Comparison of ENCODE assay signal across 38 cellular contexts in the genomic region with DNA sequence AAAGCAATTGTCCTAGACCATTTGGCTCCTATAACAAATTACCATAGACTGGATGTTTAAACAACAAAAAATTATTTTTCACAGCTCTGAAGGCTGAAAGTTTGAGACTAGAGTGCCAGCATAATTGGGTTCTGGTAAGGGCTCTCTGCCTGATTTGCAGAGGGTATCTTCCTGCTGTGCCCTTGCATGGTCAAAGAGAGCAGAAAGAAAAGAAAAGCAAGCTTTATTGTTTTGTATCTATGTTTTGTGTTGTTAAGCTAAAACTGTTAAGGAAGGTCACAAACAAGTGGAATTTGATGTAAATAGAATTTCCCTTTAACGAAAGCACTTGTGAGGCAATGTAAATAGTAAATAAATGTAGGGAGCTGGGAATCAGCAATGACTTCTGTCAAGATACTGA.
"Had no signal": no experiment of that assay in that cellular context is flagged by ENCODE, and none has a peak within 500 bp of the region (broad histone marks: within the 10 kb centered on the region; RNA-seq: fewer than 3 reads in every experiment).

No MANE protein-coding gene starts in this region.

- H3K27me3 Mint-ChIP-seq: activated CD4-positive, alpha-beta memory T cell treated with anti-CD3 and anti-CD28 coated beads, Interleukin-2, amount 10 ng/mL, durations not matched to agents 7 days and 5 days; activated CD4-positive, alpha-beta T cell treated with anti-CD3 and anti-CD28 coated beads for 36 hours; activated CD4-positive, alpha-beta T cell treated with anti-CD3 and anti-CD28 coated beads, Interleukin-2, amount 10 ng/mL, durations not matched to agents 7 days and 5 days; activated CD8-positive, alpha-beta memory T cell treated with anti-CD3 and anti-CD28 coated beads, Interleukin-2, amount 10 ng/mL, durations not matched to agents 7 days and 5 days; activated naive CD8-positive, alpha-beta T cell treated with anti-CD3 and anti-CD28 coated beads for 36 hours; activated T-cell treated with anti-CD3 and anti-CD28 coated beads, Interleukin-2, amount 50 U/mL, for 24 hours; activated T-helper 17 cell treated with anti-CD3 and anti-CD28 coated beads, Interleukin-2, amount 50 U/mL, for 72 hours; brain; central memory CD8-positive, alpha-beta T cell; T-cell had no signal

- H3K4me1 Mint-ChIP-seq: activated CD4-positive, alpha-beta memory T cell treated with anti-CD3 and anti-CD28 coated beads, Interleukin-2, amount 10 ng/mL, durations not matched to agents 7 days and 5 days; activated CD4-positive, alpha-beta T cell treated with anti-CD3 and anti-CD28 coated beads for 36 hours; activated CD4-positive, alpha-beta T cell treated with anti-CD3 and anti-CD28 coated beads, Interleukin-2, amount 10 ng/mL, durations not matched to agents 7 days and 5 days; activated CD8-positive, alpha-beta memory T cell treated with anti-CD3 and anti-CD28 coated beads, Interleukin-2, amount 10 ng/mL, durations not matched to agents 7 days and 5 days; activated naive CD8-positive, alpha-beta T cell treated with anti-CD3 and anti-CD28 coated beads for 36 hours; activated T-helper 17 cell treated with anti-CD3 and anti-CD28 coated beads, Interleukin-2, amount 50 U/mL, for 72 hours; brain; central memory CD8-positive, alpha-beta T cell; T-cell had no signal

- H3K27ac Mint-ChIP-seq: activated CD4-positive, alpha-beta memory T cell treated with anti-CD3 and anti-CD28 coated beads, Interleukin-2, amount 10 ng/mL, durations not matched to agents 7 days and 5 days; activated CD4-positive, alpha-beta T cell treated with anti-CD3 and anti-CD28 coated beads for 36 hours; activated CD4-positive, alpha-beta T cell treated with anti-CD3 and anti-CD28 coated beads, Interleukin-2, amount 10 ng/mL, durations not matched to agents 7 days and 5 days; activated CD8-positive, alpha-beta memory T cell treated with anti-CD3 and anti-CD28 coated beads, Interleukin-2, amount 10 ng/mL, durations not matched to agents 7 days and 5 days; activated CD8-positive, alpha-beta T cell treated with anti-CD3 and anti-CD28 coated beads, Interleukin-2, amount 10 ng/mL, durations not matched to agents 7 days and 5 days; activated naive CD4-positive, alpha-beta T cell treated with anti-CD3 and anti-CD28 coated beads for 36 hours; activated naive CD4-positive, alpha-beta T cell treated with anti-CD3 and anti-CD28 coated beads, Interleukin-2, amount 50 U/mL, for 72 hours; activated naive CD8-positive, alpha-beta T cell treated with anti-CD3 and anti-CD28 coated beads for 36 hours; activated T-cell treated with anti-CD3 and anti-CD28 coated beads, Interleukin-2, amount 50 U/mL, for 24 hours; activated T-helper 17 cell treated with anti-CD3 and anti-CD28 coated beads, Interleukin-2, amount 50 U/mL, for 72 hours; brain; T-cell; T-helper 2 cell treated with Interferon-gamma antibody and Interleukin-4, amounts not matched to agents 5 μg/mL and 100 μg/mL, for 36 hours had no signal

- H3K9me3 ChIP-seq: adrenal gland had no signal

- H3K36me3 ChIP-seq: adrenal gland, cardiac muscle cell had no signal

- FAIRE-seq: astrocyte, bronchial epithelial cell, TTC549 had no signal

- H3K4me3 Mint-ChIP-seq: activated CD4-positive, alpha-beta memory T cell treated with anti-CD3 and anti-CD28 coated beads, Interleukin-2, amount 10 ng/mL, durations not matched to agents 7 days and 5 days; activated CD4-positive, alpha-beta T cell treated with anti-CD3 and anti-CD28 coated beads for 36 hours; activated CD4-positive, alpha-beta T cell treated with anti-CD3 and anti-CD28 coated beads, Interleukin-2, amount 10 ng/mL, durations not matched to agents 7 days and 5 days; activated CD8-positive, alpha-beta memory T cell treated with anti-CD3 and anti-CD28 coated beads, Interleukin-2, amount 10 ng/mL, durations not matched to agents 7 days and 5 days; activated CD8-positive, alpha-beta T cell treated with anti-CD3 and anti-CD28 coated beads, Interleukin-2, amount 10 ng/mL, durations not matched to agents 7 days and 5 days; activated naive CD4-positive, alpha-beta T cell treated with anti-CD3 and anti-CD28 coated beads for 36 hours; activated naive CD8-positive, alpha-beta T cell treated with anti-CD3 and anti-CD28 coated beads for 36 hours; activated T-cell treated with anti-CD3 and anti-CD28 coated beads, Interleukin-2, amount 50 U/mL, for 24 hours; activated T-helper 17 cell treated with anti-CD3 and anti-CD28 coated beads, Interleukin-2, amount 50 U/mL, for 72 hours; brain; central memory CD8-positive, alpha-beta T cell; T-cell; T-helper 2 cell treated with Interferon-gamma antibody and Interleukin-4, amounts not matched to agents 5 μg/mL and 100 μg/mL, for 36 hours had no signal

- H3K4me3 ChIP-seq: adrenal gland, cardiac muscle cell had no signal

- H3K4me1 ChIP-seq: adrenal gland had no signal

- H3K27me3 ChIP-seq: adrenal gland, cardiac muscle cell had no signal

- ATAC-seq: activated CD4-positive, alpha-beta T cell treated with anti-CD3 and anti-CD28 coated beads for 36 hours; activated CD4-positive, CD25-positive, alpha-beta regulatory T cell treated with anti-CD3 and anti-CD28 coated beads, Interleukin-2, amount 50 U/mL, for 24 hours; activated CD8-positive, alpha-beta memory T cell treated with anti-CD3 and anti-CD28 coated beads, Interleukin-2, amount 10 ng/mL, durations not matched to agents 7 days and 5 days; activated CD8-positive, alpha-beta T cell treated with anti-CD3 and anti-CD28 coated beads, Interleukin-2, amount 10 ng/mL, durations not matched to agents 7 days and 5 days; activated naive CD4-positive, alpha-beta T cell treated with anti-CD3 and anti-CD28 coated beads, Interleukin-2, amount 50 U/mL, for 72 hours; activated T-helper 17 cell treated with anti-CD3 and anti-CD28 coated beads, Interleukin-2, amount 50 U/mL, for 72 hours; T-cell had no signal

- H3K27ac ChIP-seq: adrenal gland, cardiac muscle cell, VCaP had no signal

- DNase-seq: activated CD4-positive, alpha-beta memory T cell treated with anti-CD3 and anti-CD28 coated beads, Interleukin-2, amount 10 ng/mL, durations not matched to agents 7 days and 5 days; activated CD4-positive, alpha-beta T cell treated with anti-CD3 and anti-CD28 coated beads for 1 hour; activated CD4-positive, alpha-beta T cell treated with anti-CD3 and anti-CD28 coated beads for 36 hours; activated CD4-positive, alpha-beta T cell treated with anti-CD3 and anti-CD28 coated beads for 48 hours; activated CD4-positive, alpha-beta T cell treated with anti-CD3 and anti-CD28 coated beads, Interleukin-2, amount 10 ng/mL, durations not matched to agents 7 days and 5 days; activated CD4-positive, alpha-beta T cell treated with anti-CD3 and anti-CD28 coated beads, Interleukin-2, amount 50 U/mL, for 48 hours; activated CD4-positive, CD25-positive, alpha-beta regulatory T cell; activated CD8-positive, alpha-beta memory T cell treated with anti-CD3 and anti-CD28 coated beads for 24 hours; activated CD8-positive, alpha-beta memory T cell treated with anti-CD3 and anti-CD28 coated beads, Interleukin-2, amount 10 ng/mL, durations not matched to agents 7 days and 5 days; activated CD8-positive, alpha-beta memory T cell treated with anti-CD3 and anti-CD28 coated beads, Interleukin-2, amount 50 U/mL, for 48 hours; activated CD8-positive, alpha-beta T cell treated with anti-CD3 and anti-CD28 coated beads, Interleukin-2, amount 10 ng/mL, durations not matched to agents 7 days and 5 days; activated effector memory CD4-positive, alpha-beta T cell treated with anti-CD3 and anti-CD28 coated beads, Interleukin-2, amount 50 U/mL, for 16 hours; activated gamma-delta T cell treated with Interleukin-2 at 50 U/mL for 16 hours; activated naive CD4-positive, alpha-beta T cell; activated naive CD4-positive, alpha-beta T cell treated with anti-CD3 and anti-CD28 coated beads for 36 hours; activated naive CD4-positive, alpha-beta T cell treated with anti-CD3 and anti-CD28 coated beads, Interleukin-2, amount 50 U/mL, for 16 hours; activated naive CD8-positive, alpha-beta T cell treated with anti-CD3 and anti-CD28 coated beads for 36 hours; activated T-cell treated with anti-CD3 and anti-CD28 coated beads, Interleukin-2, amount 50 U/mL, for 24 hours; activated T-cell treated with anti-CD3 and anti-CD28 coated beads, Interleukin-2, amount 50 U/mL, for 48 hours; adrenal gland; amniotic stem cell; aorta; caudate nucleus; cerebellar nuclear complex; T-cell; T-helper 2 cell; T-helper 9 cell had no signal

- H3K36me3 Mint-ChIP-seq: activated CD8-positive, alpha-beta memory T cell treated with anti-CD3 and anti-CD28 coated beads, Interleukin-2, amount 10 ng/mL, durations not matched to agents 7 days and 5 days; activated naive CD8-positive, alpha-beta T cell treated with anti-CD3 and anti-CD28 coated beads for 36 hours; brain; T-cell had no signal
